8 cellular contexts compared by ENCODE assay signal in the genomic region with DNA sequence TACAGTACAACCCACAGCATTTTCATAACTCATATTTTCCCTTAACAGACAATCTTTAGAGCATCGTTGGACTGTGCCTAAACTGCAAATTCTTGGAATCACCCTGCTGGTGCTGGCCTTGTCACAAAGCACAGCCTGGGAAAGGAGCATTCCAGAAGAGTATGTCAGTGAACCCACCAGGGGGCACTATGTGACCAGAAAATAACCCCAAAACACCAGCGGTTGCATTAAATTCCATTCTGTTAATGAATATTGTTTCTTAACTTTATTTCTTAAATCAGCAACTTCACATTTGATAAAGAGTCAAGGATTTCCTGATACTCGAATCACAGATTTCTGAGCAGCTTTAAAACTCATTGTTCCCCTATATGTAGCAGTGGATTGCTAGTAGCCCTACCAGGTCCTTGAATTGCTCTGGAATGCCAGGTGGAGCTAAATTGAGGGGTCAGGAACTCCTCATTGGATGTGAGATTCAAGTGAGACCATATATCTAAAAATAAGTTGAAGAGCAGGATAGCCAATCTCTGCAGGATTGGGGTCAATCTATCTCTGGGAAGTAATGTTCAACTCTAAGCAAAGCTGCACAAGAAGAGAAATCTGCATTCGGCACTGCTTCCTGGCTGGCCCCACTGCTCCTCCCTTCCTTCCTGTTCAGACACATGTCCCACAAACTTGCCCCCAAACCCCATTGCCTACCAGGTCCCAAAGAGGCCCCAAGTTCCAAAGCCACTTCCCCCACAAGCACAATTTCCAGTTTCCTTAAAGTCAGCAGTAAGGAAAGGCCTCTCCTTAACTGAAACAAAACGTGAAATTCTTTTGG. TPM values are rescaled to one million over a fixed set of nuclear protein-coding genes. Genes with fewer than 3 reads are reported as not detected.
DNase-seq lines count a peak whose midpoint lies in the region; ATAC-seq and TF ChIP-seq lines count a peak whose summit lies in the region.

No MANE protein-coding gene starts in this region.

- no peak overlapping the region for H3K4me3 ChIP-seq in CD4-positive, alpha-beta memory T cell (ENCODE audit: low read length in 2 of 2)
- H3K4me3 ChIP-seq in endodermal cell (ENCODE audit: low read length) (no peak overlapping the region), mucosa of descending colon (no peak overlapping the region)

- no peaks in the 10 kb centered on the region for H3K36me3 Mint-ChIP-seq in CD4-positive, alpha-beta memory T cell
- H3K36me3 Mint-ChIP-seq in endodermal cell (ENCODE audit: low read depth) = no peaks in the 10 kb centered on the region
- no peaks in the 10 kb centered on the region for H3K36me3 Mint-ChIP-seq in stimulated activated memory B cell treated with anti-CD40 and anti-IgM and Interleukin-4, amounts not matched to agents 10 μg/mL and 1 μg/mL and 100 μg/mL, for 72 hours

- H3K4me1 ChIP-seq in CD4-positive, alpha-beta memory T cell (ENCODE audit: insufficient read depth, low read length) = peaks cover 40% of the 10 kb centered on the region
- peaks cover 3% of the 10 kb centered on the region for H3K4me1 ChIP-seq in endodermal cell (ENCODE audit: control insufficient read depth, insufficient read depth, low read length)
- H3K4me1 ChIP-seq in mucosa of descending colon (ENCODE audit: low read depth) = no peaks in the 10 kb centered on the region

- no peak overlapping the region for H3K9ac ChIP-seq in endodermal cell (ENCODE audit: extremely low read depth, low read length, poor library complexity, severe bottlenecking)

- intact Hi-C loops in CD4-positive, alpha-beta memory T cell (cut with micrococcal nuclease) = loop anchor here (1.0 to 2.0 kb wide), 5 partner anchors 85 to 909 kb away; partner anchors contain the start of gene CCSAP
- intact Hi-C loops in mucosa of descending colon (cut with DNase I, micrococcal nuclease) = loop anchor here in 1 of 2 donors (2.0 to 10.0 kb wide), 2 partner anchors 197 to 225 kb away; no protein-coding TSS in a partner anchor

- H3K27me3 Mint-ChIP-seq in CD4-positive, alpha-beta memory T cell = no peaks in the 10 kb centered on the region
- no peaks in the 10 kb centered on the region for H3K27me3 Mint-ChIP-seq in endodermal cell (ENCODE audit: insufficient read depth)
- peaks cover 10% of the 10 kb centered on the region for H3K27me3 Mint-ChIP-seq in stimulated activated memory B cell treated with anti-CD40 and anti-IgM and Interleukin-4, amounts not matched to agents 10 μg/mL and 1 μg/mL and 100 μg/mL, for 72 hours

- peak overlapping the region; percentile 17 to 93 (median 79) for H3K27ac Mint-ChIP-seq in CD4-positive, alpha-beta memory T cell
- H3K27ac Mint-ChIP-seq in endodermal cell = peak overlapping the region; percentile 78
- H3K27ac Mint-ChIP-seq in stimulated activated memory B cell treated with anti-CD40 and anti-IgM and Interleukin-4, amounts not matched to agents 10 μg/mL and 1 μg/mL and 100 μg/mL, for 72 hours = peak overlapping the region; percentile 58

- POLR2A ChIA-PET in CD4-positive, alpha-beta memory T cell (lab: Charles Lee; ENCODE audit: partially characterized antibody) = interaction anchor here (0.9 to 1.8 kb wide), 5 partner anchors 12 to 257 kb away, joined by 3 to 5 read pairs (median 4); partner anchors contain the start of gene NUP133
- POLR2A ChIA-PET in HEK293T (lab: Yijun Ruan, JAX) = interaction anchor here (1.2 to 1.9 kb wide), 2 partner anchors 13 to 250 kb away, joined by 4 to 8 read pairs; partner anchors contain the start of genes NUP133 and RAB4A

- H3K4me1 Mint-ChIP-seq in CD4-positive, alpha-beta memory T cell = peaks cover 25 to 33% (median 27%) of the 10 kb centered on the region in 4 donors
- H3K4me1 Mint-ChIP-seq in endodermal cell = peaks cover 7% of the 10 kb centered on the region
- peaks cover 11% of the 10 kb centered on the region for H3K4me1 Mint-ChIP-seq in stimulated activated memory B cell treated with anti-CD40 and anti-IgM and Interleukin-4, amounts not matched to agents 10 μg/mL and 1 μg/mL and 100 μg/mL, for 72 hours

- H3K27me3 ChIP-seq in CD4-positive, alpha-beta memory T cell (ENCODE audit: insufficient read depth, low read length) = no peaks in the 10 kb centered on the region
- no peaks in the 10 kb centered on the region for H3K27me3 ChIP-seq in endodermal cell (ENCODE audit: control insufficient read depth, insufficient read depth, low read length, poor library complexity, severe bottlenecking)

- 33% methylated on average over 5 of the region's 5 CpGs; no CpG with 5 or more reads in 1 of the 2 experiments for WGBS in endodermal cell (ENCODE audit: insufficient coverage in 1 of 2, insufficient read length in 1 of 2), 2 experiments

- H3K4me3 Mint-ChIP-seq in CD4-positive, alpha-beta memory T cell = peak overlapping the region in 7 of 8 donors; percentile 12 to 82 (median 72)
- H3K4me3 Mint-ChIP-seq in endodermal cell = no peak overlapping the region
- no peak overlapping the region for H3K4me3 Mint-ChIP-seq in stimulated activated memory B cell treated with anti-CD40 and anti-IgM and Interleukin-4, amounts not matched to agents 10 μg/mL and 1 μg/mL and 100 μg/mL, for 72 hours

- ATAC-seq in mucosa of descending colon (peak; percentile 80), HG02973 (IDR thresholded peaks at IDR 0.05; ENCODE audit: unreplicated experiment) (no peak)
- peak; percentile 66 for ATAC-seq in stimulated activated memory B cell treated with anti-CD40 and anti-IgM and Interleukin-4, amounts not matched to agents 10 μg/mL and 1 μg/mL and 100 μg/mL, for 72 hours

- no peaks in the 10 kb centered on the region for H3K9me3 Mint-ChIP-seq in CD4-positive, alpha-beta memory T cell
- H3K9me3 Mint-ChIP-seq in endodermal cell = no peaks in the 10 kb centered on the region
- no peaks in the 10 kb centered on the region for H3K9me3 Mint-ChIP-seq in stimulated activated memory B cell treated with anti-CD40 and anti-IgM and Interleukin-4, amounts not matched to agents 10 μg/mL and 1 μg/mL and 100 μg/mL, for 72 hours

- H3K9me3 ChIP-seq in CD4-positive, alpha-beta memory T cell (ENCODE audit: control insufficient read depth in 1 of 2, low read length in 2 of 2) = no peaks in the 10 kb centered on the region
- H3K9me3 ChIP-seq in endodermal cell (ENCODE audit: control insufficient read depth, low read length) (no peaks in the 10 kb centered on the region), mucosa of descending colon (no peaks in the 10 kb centered on the region)

- TF ChIP-seq CTCF in endodermal cell (conservative IDR thresholded peaks at IDR 0.05) = peak; percentile 97
- TF ChIP-seq CTCF in mucosa of descending colon (IDR thresholded peaks at IDR 0.05) = peak; percentile 45

- CTCF ChIA-PET in CD4-positive, alpha-beta memory T cell (lab: Charles Lee; ENCODE audit: partially characterized antibody) = interaction anchor here (0.6 to 10.7 kb wide), 31 partner anchors 8 to 909 kb away, joined by 3 to 216 read pairs (median 4); partner anchors contain the start of genes CCSAP, NUP133, RAB4A and RHOU
- CTCF ChIA-PET in HEK293T (lab: Yijun Ruan, JAX) = interaction anchor here (0.6 to 2.1 kb wide), 15 partner anchors 11 to 357 kb away, joined by 3 to 15 read pairs (median 3); partner anchors contain the start of gene ABCB10

- peak; percentile 63 to 73 (median 69) for DNase-seq in CD4-positive, alpha-beta memory T cell
- DNase-seq in HEK293T (ENCODE audit: extremely low spot score) (peak; percentile 80), NOMO-1 treated with DMSO at 0.1 percent for 48 hours (lab: John Stamatoyannopoulos, UW; ENCODE audit: unreplicated experiment) (peak; percentile 48), endodermal cell (peak; percentile 87), mucosa of descending colon (peak in 1 of 3 donors; percentile 86)
- peak; percentile 38 to 41 for DNase-seq in activated CD8-positive, alpha-beta memory T cell treated with anti-CD3 and anti-CD28 coated beads for 4 hours (ENCODE audit: low read depth in 2 of 2)

- no peaks in the 10 kb centered on the region for H3K36me3 ChIP-seq in CD4-positive, alpha-beta memory T cell (ENCODE audit: insufficient read depth, low read length)
- H3K36me3 ChIP-seq in endodermal cell (ENCODE audit: control insufficient read depth, insufficient read depth, low read length) (no peaks in the 10 kb centered on the region), mucosa of descending colon (ENCODE audit: low read depth) (no peaks in the 10 kb centered on the region)

- no peak overlapping the region for H3K27ac ChIP-seq in CD4-positive, alpha-beta memory T cell (ENCODE audit: low read depth, low read length)
- H3K27ac ChIP-seq in endodermal cell (ENCODE audit: low read depth, low read length) = no peak overlapping the region

TF ChIP-seq in HEK293T, 16 proteins besides CTCF, POLR2A, EP300 and RAD21:
- TF ChIP-seq FOXM1 (IDR thresholded peaks at IDR 0.05; ENCODE audit: borderline replicate concordance) (no peak), SUZ12 (IDR thresholded peaks at IDR 0.05) (no peak), LEF1 (IDR thresholded peaks at IDR 0.05; ENCODE audit: borderline replicate concordance) (no peak), FOXA1 (IDR thresholded peaks at IDR 0.05) (no peak), ZNF384 (IDR thresholded peaks at IDR 0.05) (no peak), SP1 (IDR thresholded peaks at IDR 0.05) (no peak), L3MBTL2 (conservative IDR thresholded peaks at IDR 0.05) (no peak), HDGF (IDR thresholded peaks at IDR 0.05; ENCODE audit: borderline replicate concordance) (no peak), CTBP1 (IDR thresholded peaks at IDR 0.05; ENCODE audit: borderline replicate concordance) (no peak), NFRKB (IDR thresholded peaks at IDR 0.05) (no peak), TARDBP (IDR thresholded peaks at IDR 0.05) (no peak)

RNA-seq across cellular contexts. Expression of gene RAB4A, which starts 12.7 kb away (rescaled TPM):
- total RNA-seq in CD4-positive, alpha-beta memory T cell = 10 to 100 TPM; 43.7 to 44.9 TPM
- 10 to 100 TPM; 18.8 to 23.0 TPM for polyA plus RNA-seq in CD4-positive, alpha-beta memory T cell
- total RNA-seq in endodermal cell (10 to 100 TPM; 46.2 to 48.9 TPM), mucosa of descending colon (10 to 100 TPM; 84.3 to 94.6 (median 88.0) TPM)
- 46.9 TPM for polyA plus RNA-seq in endodermal cell (2013, experiment 1 of 2)
- polyA plus RNA-seq in endodermal cell (2013, experiment 2 of 2) = 43.4 TPM

Comparison
In these comparisons a context has a peak if more than half of its experiments do, and no peak if none do; other contexts are left out.
1. H3K4me3 Mint-ChIP-seq: peak in CD4-positive, alpha-beta memory T cell (7 of 8); none in endodermal cell (single experiment) and stimulated activated memory B cell treated with anti-CD40 and anti-IgM and Interleukin-4, amounts not matched to agents 10 μg/mL and 1 μg/mL and 100 μg/mL, for 72 hours (single experiment).
2. Peak in every context shown above with its lines, with median percentiles within 50 percentile points of each other: H3K27ac Mint-ChIP-seq.